Comparison of ENCODE assay signal across 32 cellular contexts in genomic region chr17:11612956-11613355, GRCh38. TPM values are rescaled to one million over a fixed set of nuclear protein-coding genes. Genes with fewer than 3 reads are reported as not detected.
"Had no signal": no experiment of that assay in that cellular context is flagged by ENCODE, and none has a peak within 500 bp of the region (broad histone marks: within the 10 kb centered on the region; RNA-seq: fewer than 3 reads in every experiment).

No MANE protein-coding gene starts in this region.

- H3K4me3 ChIP-seq: ascending aorta, cardiac muscle cell had no signal

- H3K27ac ChIP-seq: ascending aorta, cardiac muscle cell, WERI-Rb-1 had no signal

- H3K36me3 ChIP-seq: ascending aorta, cardiac muscle cell, WERI-Rb-1 had no signal

- H3K4me1 ChIP-seq: ascending aorta had no signal

- FAIRE-seq: bronchial epithelial cell, TTC549 had no signal

- H3K27me3 ChIP-seq: ascending aorta, cardiac muscle cell had no signal

- H3K9me3 ChIP-seq: ascending aorta had no signal

- DNase-seq: activated CD4-positive, alpha-beta memory T cell treated with anti-CD3 and anti-CD28 coated beads, Interleukin-2, amount 10 ng/mL, durations not matched to agents 7 days and 5 days; activated CD4-positive, alpha-beta T cell treated with anti-CD3 and anti-CD28 coated beads for 1 hour; activated CD4-positive, alpha-beta T cell treated with anti-CD3 and anti-CD28 coated beads for 36 hours; activated CD4-positive, alpha-beta T cell treated with anti-CD3 and anti-CD28 coated beads for 48 hours; activated CD4-positive, alpha-beta T cell treated with anti-CD3 and anti-CD28 coated beads, Interleukin-2, amount 10 ng/mL, durations not matched to agents 7 days and 5 days; activated CD4-positive, alpha-beta T cell treated with anti-CD3 and anti-CD28 coated beads, Interleukin-2, amount 50 U/mL, for 48 hours; activated CD4-positive, CD25-positive, alpha-beta regulatory T cell; activated CD8-positive, alpha-beta memory T cell treated with anti-CD3 and anti-CD28 coated beads for 24 hours; activated CD8-positive, alpha-beta memory T cell treated with anti-CD3 and anti-CD28 coated beads, Interleukin-2, amount 10 ng/mL, durations not matched to agents 7 days and 5 days; activated CD8-positive, alpha-beta memory T cell treated with anti-CD3 and anti-CD28 coated beads, Interleukin-2, amount 50 U/mL, for 48 hours; activated CD8-positive, alpha-beta T cell treated with anti-CD3 and anti-CD28 coated beads, Interleukin-2, amount 10 ng/mL, durations not matched to agents 7 days and 5 days; activated effector memory CD4-positive, alpha-beta T cell treated with Interleukin-2 at 50 U/mL for 16 hours; activated gamma-delta T cell; activated naive CD4-positive, alpha-beta T cell treated with anti-CD3 and anti-CD28 coated beads, Interleukin-2, amount 10 ng/mL, durations not matched to agents 7 days and 5 days; activated naive CD4-positive, alpha-beta T cell treated with Interleukin-2 at 50 U/mL for 16 hours; activated naive CD8-positive, alpha-beta T cell treated with anti-CD3 and anti-CD28 coated beads, Interleukin-2, amount 10 ng/mL, durations not matched to agents 7 days and 5 days; activated naive CD8-positive, alpha-beta T cell treated with anti-CD3 and anti-CD28 coated beads, Interleukin-2, amount 50 U/mL, for 24 hours; activated T-cell treated with anti-CD3 and anti-CD28 coated beads, Interleukin-2, amount 50 U/mL, for 24 hours; activated T-cell treated with anti-CD3 and anti-CD28 coated beads, Interleukin-2, amount 50 U/mL, for 48 hours; amygdala; anterior cingulate cortex; caudate nucleus; cerebellar nuclear complex; T-helper 1 cell; T-helper 2 cell; T-helper 9 cell; WERI-Rb-1 had no signal

RNA-seq across cellular contexts. Expression of gene DNAH9, which starts 14.7 kb away (rescaled TPM):
- total RNA-seq: activated CD4-positive, alpha-beta memory T cell treated with anti-CD3 and anti-CD28 coated beads, Interleukin-2, amount 10 ng/mL, durations not matched to agents 7 days and 5 days; activated CD4-positive, alpha-beta T cell treated with anti-CD3 and anti-CD28 coated beads for 36 hours; activated CD4-positive, alpha-beta T cell treated with anti-CD3 and anti-CD28 coated beads, Interleukin-2, amount 10 ng/mL, durations not matched to agents 7 days and 5 days; activated CD8-positive, alpha-beta memory T cell treated with anti-CD3 and anti-CD28 coated beads, Interleukin-2, amount 10 ng/mL, durations not matched to agents 7 days and 5 days; activated CD8-positive, alpha-beta T cell treated with anti-CD3 and anti-CD28 coated beads, Interleukin-2, amount 10 ng/mL, durations not matched to agents 7 days and 5 days; activated naive CD8-positive, alpha-beta T cell treated with anti-CD3 and anti-CD28 coated beads, Interleukin-2, amount 10 ng/mL, durations not matched to agents 7 days and 5 days; activated T-helper 2 cell treated with anti-CD3 and anti-CD28 coated beads, Interferon-gamma antibody, Interleukin-2, Interleukin-4, amounts not matched to agents 10 μg/mL and 5 μg/mL and 100 μg/mL, durations not matched to agents 14 hours and 24 hours and 36 hours; ascending aorta had no signal
